23 cellular contexts compared by ENCODE assay signal in the genomic region with DNA sequence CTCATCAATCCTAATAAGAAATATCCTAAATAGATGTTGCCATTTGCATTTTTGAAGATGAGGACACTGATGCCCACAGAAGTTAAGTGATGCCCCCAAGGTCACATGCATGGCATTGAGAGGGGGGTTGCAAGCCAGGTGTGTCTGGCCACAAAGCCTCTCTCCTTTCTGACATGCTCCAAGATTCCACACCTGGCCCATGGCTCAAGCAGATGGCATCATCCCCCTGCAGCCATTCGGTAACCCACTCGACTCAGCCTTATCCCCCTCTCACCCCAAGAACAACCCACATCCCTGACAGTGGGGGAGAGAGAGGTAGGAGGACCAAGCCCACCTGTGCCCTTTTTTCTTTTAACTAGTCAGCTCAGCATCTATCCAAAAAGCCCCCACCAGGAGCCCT. TPM values are rescaled to one million over a fixed set of nuclear protein-coding genes. Genes with fewer than 3 reads are reported as not detected.
DNase-seq lines count a peak whose midpoint lies in the region; ATAC-seq and TF ChIP-seq lines count a peak whose summit lies in the region.
"Had no signal": no experiment of that assay in that cellular context is flagged by ENCODE, and none has a peak within 500 bp of the region (broad histone marks: within the 10 kb centered on the region; RNA-seq: fewer than 3 reads in every experiment).

No MANE protein-coding gene starts in this region.

- no peak overlapping the region for H3K27ac ChIP-seq in coronary artery
- H3K27ac ChIP-seq: A549; BLaER1 treated with 17β-estradiol and CSF1 and Interleukin-3, amounts not matched to agents 10 nM and 100 nM had no signal

- H3K36me3 Mint-ChIP-seq in activated CD8-positive, alpha-beta memory T cell treated with anti-CD3 and anti-CD28 coated beads, Interleukin-2, amount 10 ng/mL, durations not matched to agents 7 days and 5 days: no peaks in the 10 kb centered on the region
- H3K36me3 Mint-ChIP-seq: CD14-positive monocyte; CD8-positive, alpha-beta memory T cell had no signal

- CTCF ChIA-PET in activated CD8-positive, alpha-beta memory T cell treated with anti-CD3 and anti-CD28 coated beads, Interleukin-2, amount 10 ng/mL, durations not matched to agents 7 days and 5 days (lab: Charles Lee): no interaction called here

- DNase-seq in activated CD8-positive, alpha-beta memory T cell treated with anti-CD3 and anti-CD28 coated beads, Interleukin-2, amount 50 U/mL, for 48 hours: peak; percentile 15
- DNase-seq in activated CD8-positive, alpha-beta memory T cell treated with anti-CD3 and anti-CD28 coated beads, Interleukin-2, amount 10 ng/mL, durations not matched to agents 7 days and 5 days: no peak
- DNase-seq in coronary artery (ENCODE audit: low spot score) (peak; percentile 68), posterior vena cava (ENCODE audit: low spot score) (peak; percentile 19), NCI-H2196 treated with DMSO at 0.1 percent for 48 hours (lab: John Stamatoyannopoulos, UW; ENCODE audit: unreplicated experiment) (no peak)
- DNase-seq: 8988T; ACHN; AML-193; BE2C; CD4-positive, alpha-beta T cell; CD8-positive, alpha-beta memory T cell; DMS 273 treated with DMSO at 0.1 percent for 48 hours; DMS79; EL; GDM1; GOT3; HFFc6 had no signal

- ATAC-seq in activated CD8-positive, alpha-beta memory T cell treated with anti-CD3 and anti-CD28 coated beads, Interleukin-2, amount 10 ng/mL, durations not matched to agents 7 days and 5 days: no peak
- no peak for ATAC-seq in GM19397 (IDR thresholded peaks at IDR 0.05; ENCODE audit: unreplicated experiment)
- ATAC-seq: A549, GM12878 had no signal

- H3K4me3 ChIP-seq in coronary artery: no peak overlapping the region
- H3K4me3 ChIP-seq: A549; BLaER1 treated with 17β-estradiol and CSF1 and Interleukin-3, amounts not matched to agents 10 nM and 100 nM; GM12878; HAP-1 had no signal

- no peaks in the 10 kb centered on the region for H3K9me3 Mint-ChIP-seq in activated CD8-positive, alpha-beta memory T cell treated with anti-CD3 and anti-CD28 coated beads, Interleukin-2, amount 10 ng/mL, durations not matched to agents 7 days and 5 days (ENCODE audit: low read depth)
- H3K9me3 Mint-ChIP-seq: CD4-positive, alpha-beta T cell; CD8-positive, alpha-beta memory T cell; HFFc6 had no signal

- peaks cover 2% of the 10 kb centered on the region for H3K4me1 Mint-ChIP-seq in activated CD8-positive, alpha-beta memory T cell treated with anti-CD3 and anti-CD28 coated beads, Interleukin-2, amount 10 ng/mL, durations not matched to agents 7 days and 5 days

- H3K27me3 Mint-ChIP-seq in activated CD8-positive, alpha-beta memory T cell treated with anti-CD3 and anti-CD28 coated beads, Interleukin-2, amount 10 ng/mL, durations not matched to agents 7 days and 5 days: peaks cover 7% of the 10 kb centered on the region

- H3K27ac Mint-ChIP-seq in activated CD8-positive, alpha-beta memory T cell treated with anti-CD3 and anti-CD28 coated beads, Interleukin-2, amount 10 ng/mL, durations not matched to agents 7 days and 5 days: no peak overlapping the region
- H3K27ac Mint-ChIP-seq: CD4-positive, alpha-beta T cell; CD8-positive, alpha-beta memory T cell; HFFc6 had no signal

- intact Hi-C loops in posterior vena cava (cut with DNase I): no loop called here

- no peak overlapping the region for H3K4me3 Mint-ChIP-seq in activated CD8-positive, alpha-beta memory T cell treated with anti-CD3 and anti-CD28 coated beads, Interleukin-2, amount 10 ng/mL, durations not matched to agents 7 days and 5 days
- H3K4me3 Mint-ChIP-seq: CD4-positive, alpha-beta T cell; CD8-positive, alpha-beta memory T cell; HFFc6 had no signal

- no peak for TF ChIP-seq CTCF in coronary artery (IDR thresholded peaks at IDR 0.05)

RNA-seq across cellular contexts. Expression of a gene that starts 16.5 kb away (rescaled TPM):
- total RNA-seq in activated CD8-positive, alpha-beta memory T cell treated with anti-CD3 and anti-CD28 coated beads, Interleukin-2, amount 10 ng/mL, durations not matched to agents 7 days and 5 days: not detected
- not detected for total RNA-seq in posterior vena cava
- total RNA-seq: CD4-positive, alpha-beta T cell; CD8-positive, alpha-beta memory T cell; GM12878; HFFc6 had no signal

Comparison
In these comparisons a context has a peak if more than half of its experiments do, and no peak if none do; other contexts are left out.
1. DNase-seq: peak in activated CD8-positive, alpha-beta memory T cell treated with anti-CD3 and anti-CD28 coated beads, Interleukin-2, amount 50 U/mL, for 48 hours (single experiment), coronary artery (single experiment) and posterior vena cava (single experiment); none in activated CD8-positive, alpha-beta memory T cell treated with anti-CD3 and anti-CD28 coated beads, Interleukin-2, amount 10 ng/mL, durations not matched to agents 7 days and 5 days (single experiment) and NCI-H2196 treated with DMSO at 0.1 percent for 48 hours (single experiment).